ENCODE assay signal across 8 cellular contexts in genomic region chr17:78915872-78916632, GRCh38. TPM values are rescaled to one million over a fixed set of nuclear protein-coding genes. Genes with fewer than 3 reads are reported as not detected.
DNase-seq lines count a peak whose midpoint lies in the region; ATAC-seq and TF ChIP-seq lines count a peak whose summit lies in the region.

No MANE protein-coding gene starts in this region.

- H2AFZ ChIP-seq in fibroblast of lung (ENCODE audit: low read length): no peak overlapping the region

- peaks cover 20% of the 10 kb centered on the region for H3K36me3 ChIP-seq in SJSA1
- peaks cover 6% of the 10 kb centered on the region for H3K36me3 ChIP-seq in fibroblast of lung (ENCODE audit: control insufficient read depth, insufficient read depth, low read length)
- no peaks in the 10 kb centered on the region for H3K36me3 ChIP-seq in ovary

- H3K4me3 ChIP-seq in SJSA1: no peak overlapping the region
- H3K4me3 ChIP-seq in fibroblast of lung (replicated peaks in 1 of 4; ENCODE audit: control extremely low read depth in 1 of 4, insufficient read depth in 1 of 4, low read depth in 3 of 4, low read length in 4 of 4): peak overlapping the region in 1 of 4 experiments; percentile 10
- peak overlapping the region; percentile 13 for H3K4me3 ChIP-seq in ovary

- H3K79me2 ChIP-seq in fibroblast of lung (ENCODE audit: control insufficient read depth, insufficient read depth, low read length): peaks cover 89% of the 10 kb centered on the region

- intact Hi-C loops in ovary (cut with DNase I): no loop called here

- TF ChIP-seq CTCF in fibroblast of lung (conservative IDR thresholded peaks at IDR 0.05 in 1 of 2, IDR thresholded peaks at IDR 0.05 in 1 of 2; ENCODE audit: low read depth in 1 of 2, low read length in 2 of 2) (no peak), ovary (IDR thresholded peaks at IDR 0.05) (no peak)

- H3K9me3 ChIP-seq in SJSA1 (replicated peaks) (no peaks in the 10 kb centered on the region), fibroblast of lung (ENCODE audit: control insufficient read depth, insufficient read depth, low read depth, low read length) (no peaks in the 10 kb centered on the region), ovary (no peaks in the 10 kb centered on the region)

- H4K20me1 ChIP-seq in fibroblast of lung (ENCODE audit: control insufficient read depth, extremely low read depth, insufficient read depth, low read length): peaks cover 3% of the 10 kb centered on the region

- H3K9ac ChIP-seq in fibroblast of lung (ENCODE audit: insufficient read depth, low read length): no peak overlapping the region

- H3K4me1 ChIP-seq in SJSA1 (replicated peaks) (peaks cover 17% of the 10 kb centered on the region), fibroblast of lung (ENCODE audit: control insufficient read depth, extremely low read depth, insufficient read depth, low read length) (peaks cover 27% of the 10 kb centered on the region), ovary (ENCODE audit: insufficient read depth) (peaks cover 42% of the 10 kb centered on the region)

- H3K27me3 ChIP-seq in SJSA1 (replicated peaks): no peaks in the 10 kb centered on the region
- no peaks in the 10 kb centered on the region for H3K27me3 ChIP-seq in fibroblast of lung (ENCODE audit: control insufficient read depth, insufficient read depth, low read length)
- H3K27me3 ChIP-seq in ovary: no peaks in the 10 kb centered on the region

- H3K27ac ChIP-seq in SJSA1 (0 out of 2 replicates have a peak overlapping the region, but pooled peaks have one; percentile 0), fibroblast of lung (ENCODE audit: insufficient read depth, low read length) (peak overlapping the region; percentile 63), ovary (peak overlapping the region; percentile 43 to 78)

- ATAC-seq in GM18907 (IDR thresholded peaks at IDR 0.05; ENCODE audit: unreplicated experiment) (no peak), GM18867 (IDR thresholded peaks at IDR 0.05; ENCODE audit: unreplicated experiment) (no peak)

- no peak for TF ChIP-seq POLR2A in ovary (IDR thresholded peaks at IDR 0.05)

- TF ChIP-seq EP300 in ovary (IDR thresholded peaks at IDR 0.05): no peak

- WGBS in ovary, 3 donors: 49 to 63% (median 55%) methylated on average over 17 of the region's 17 CpGs

- DNase-seq in Daoy (ENCODE audit: low read depth) (peak; percentile 90), SJSA1 (ENCODE audit: low read depth in 1 of 2, low spot score in 2 of 2) (peak in 1 of 2 experiments; percentile 43), fibroblast of lung (ENCODE audit: low read depth in 2 of 2) (peak; percentile 53 to 66), ovary (peak in 2 of 5 donors; percentile 37 to 58), DMS114 treated with DMSO at 0.1 percent for 48 hours (lab: John Stamatoyannopoulos, UW; ENCODE audit: unreplicated experiment) (no peak)
- no peak for DNase-seq in stimulated activated CD8-positive, alpha-beta memory T cell treated with anti-CD3 and anti-CD28 coated beads, Interleukin-4, amount 100 ng/mL, for 48 hours

- peak overlapping the region; percentile 76 for H3K4me2 ChIP-seq in fibroblast of lung (ENCODE audit: extremely low read depth, insufficient read depth, low read length)

RNA-seq across cellular contexts. Expression of gene TIMP2, which starts 9.1 kb away (rescaled TPM):
- 47.2 and 53.1 TPM in 2 replicates for total RNA-seq in Daoy (2014; rRNA removed; shearing (Covaris generic))
- 122 and 166 TPM in 2 replicates for total RNA-seq in SJSA1 (2014; rRNA removed; shearing (Covaris generic))
- total RNA-seq in fibroblast of lung: 88.9 and 155 TPM in 2 replicates
- polyA plus RNA-seq in fibroblast of lung: 607 and 745 TPM in 2 replicates
- 667 and 999 TPM in 2 replicates for polyA plus RNA-seq in fibroblast of lung (2012)
- polyA minus RNA-seq in fibroblast of lung (ENCODE audit: low replicate concordance): 484 and 816 TPM in 2 replicates
- 100 to 1,000 TPM; 221 to 854 (median 693) TPM for total RNA-seq in ovary
- polyA plus RNA-seq in ovary: 1,000 to 10,000 TPM in 1 of 2 donors, 100 to 1,000 TPM in 1; 542 to 1,422 TPM

RNA-seq across cellular contexts. Expression of gene CEP295NL, which starts 13.1 kb away (rescaled TPM):
- 1.0 TPM in 1 of 2 replicates, not detected in the other for total RNA-seq in Daoy (2014; rRNA removed; shearing (Covaris generic))
- total RNA-seq in SJSA1 (2014; rRNA removed; shearing (Covaris generic)): 0.22 and 0.34 TPM in 2 replicates
- total RNA-seq in fibroblast of lung (2.3 and 2.8 TPM in 2 replicates), ovary (1 to 10 TPM; 1.7 to 8.0 (median 4.5) TPM)
- polyA plus RNA-seq in fibroblast of lung (0.10 and 0.15 TPM in 2 replicates), ovary (1 to 10 TPM in 1 of 2 donors, under 1 TPM in 1; 0.25 to 1.0 TPM)
- polyA plus RNA-seq in fibroblast of lung (2012): 0.15 and 0.35 TPM in 2 replicates
- polyA minus RNA-seq in fibroblast of lung (ENCODE audit: low replicate concordance): 0.56 TPM in 1 of 2 replicates, not detected in the other

Comparison
In these comparisons a context has a peak if more than half of its experiments do, and no peak if none do; other contexts are left out.
1. DNase-seq: peak in Daoy (single experiment) and fibroblast of lung (2 of 2); none in stimulated activated CD8-positive, alpha-beta memory T cell treated with anti-CD3 and anti-CD28 coated beads, Interleukin-4, amount 100 ng/mL, for 48 hours (single experiment) and DMS114 treated with DMSO at 0.1 percent for 48 hours (single experiment).
2. H3K27ac ChIP-seq: peak in every context shown above with its lines; median percentile 63 in fibroblast of lung; 60 in ovary; 0 in SJSA1.